ENCODE assay signal across 15 cellular contexts in genomic region chr4:162241857-162242256, GRCh38.
A peak's percentile ranks its signal among the peaks of the same experiment; 100 is the strongest.
DNase-seq lines count a peak whose midpoint lies in the region; ATAC-seq and TF ChIP-seq lines count a peak whose summit lies in the region.
"Had no signal": no experiment of that assay in that cellular context is flagged by ENCODE, and none has a peak within 500 bp of the region (broad histone marks: within the 10 kb centered on the region; RNA-seq: fewer than 3 reads in every experiment).

No MANE protein-coding gene starts in this region.

- H3K36me3 ChIP-seq in body of pancreas (replicated peaks in 1 of 2; ENCODE audit: insufficient read depth in 1 of 2, low read depth in 2 of 2) (no peaks in the 10 kb centered on the region), mucosa of descending colon (ENCODE audit: low read depth) (no peaks in the 10 kb centered on the region)

- DNase-seq in AML-193 (lab: John Stamatoyannopoulos, UW) (peak; percentile 17 to 18), MV-4-11 (lab: John Stamatoyannopoulos, UW) (peak; percentile 0), body of pancreas (peak in 1 of 4 donors; percentile 15), mucosa of descending colon (peak in 1 of 3 donors; percentile 29)
- no peak for DNase-seq in stimulated activated naive CD8-positive, alpha-beta T cell treated with anti-CD3 and anti-CD28 coated beads, Interleukin-15, amount 100 ng/mL, for 72 hours
- DNase-seq: CD4-positive, alpha-beta T cell; DND-41; GDM1; HCEC 1CT; NCI-H1092 treated with DMSO at 0.1 percent for 48 hours; NCI-H1694 treated with DMSO at 0.1 percent for 48 hours; NCI-H510A; SHP77 treated with DMSO at 0.1 percent for 48 hours had no signal

- WGBS in body of pancreas, 2 donors, result 4 to 7% methylated on average over 1 of the region's 1 CpG

- intact Hi-C loops in body of pancreas (cut with DNase I) (no loop called here), mucosa of descending colon (cut with DNase I, micrococcal nuclease) (no loop called here)

- H3K4me3 ChIP-seq in body of pancreas, result no peak overlapping the region
- no peak overlapping the region for H3K4me3 ChIP-seq in mucosa of descending colon

- H3K4me1 Mint-ChIP-seq in stimulated activated naive CD8-positive, alpha-beta T cell treated with anti-CD3 and anti-CD28 coated beads, Interleukin-15, amount 100 ng/mL, for 72 hours, result no peaks in the 10 kb centered on the region

- H3K4me3 Mint-ChIP-seq in stimulated activated naive CD8-positive, alpha-beta T cell treated with anti-CD3 and anti-CD28 coated beads, Interleukin-15, amount 100 ng/mL, for 72 hours, result no peak overlapping the region
- H3K4me3 Mint-ChIP-seq: CD4-positive, alpha-beta T cell had no signal

- H3K27ac ChIP-seq in body of pancreas, result no peak overlapping the region

- ATAC-seq in body of pancreas (peak; percentile 92), mucosa of descending colon (peak; percentile 55), GM18909 (IDR thresholded peaks at IDR 0.05; ENCODE audit: poor library complexity, unreplicated experiment) (no peak), HG03457 (IDR thresholded peaks at IDR 0.05; ENCODE audit: unreplicated experiment) (no peak)
- no peak for ATAC-seq in stimulated activated naive CD8-positive, alpha-beta T cell treated with anti-CD3 and anti-CD28 coated beads, Interleukin-15, amount 100 ng/mL, for 72 hours

- H3K4me1 ChIP-seq in body of pancreas (peaks cover 7% of the 10 kb centered on the region), mucosa of descending colon (ENCODE audit: low read depth) (no peaks in the 10 kb centered on the region)

- no peak for TF ChIP-seq POLR2A in body of pancreas (IDR thresholded peaks at IDR 0.05)

- H3K27ac Mint-ChIP-seq in stimulated activated naive CD8-positive, alpha-beta T cell treated with anti-CD3 and anti-CD28 coated beads, Interleukin-15, amount 100 ng/mL, for 72 hours, result no peak overlapping the region
- H3K27ac Mint-ChIP-seq: CD4-positive, alpha-beta T cell had no signal

- TF ChIP-seq CTCF in body of pancreas (IDR thresholded peaks at IDR 0.05) (no peak), mucosa of descending colon (IDR thresholded peaks at IDR 0.05) (no peak)

- no peaks in the 10 kb centered on the region for H3K27me3 Mint-ChIP-seq in stimulated activated naive CD8-positive, alpha-beta T cell treated with anti-CD3 and anti-CD28 coated beads, Interleukin-15, amount 100 ng/mL, for 72 hours
- H3K27me3 Mint-ChIP-seq: CD4-positive, alpha-beta T cell had no signal

- H3K27me3 ChIP-seq in body of pancreas, result no peaks in the 10 kb centered on the region

- H3K9me3 ChIP-seq in body of pancreas, result no peaks in the 10 kb centered on the region
- peaks cover 2% of the 10 kb centered on the region for H3K9me3 ChIP-seq in mucosa of descending colon

- no peaks in the 10 kb centered on the region for H3K9me3 Mint-ChIP-seq in stimulated activated naive CD8-positive, alpha-beta T cell treated with anti-CD3 and anti-CD28 coated beads, Interleukin-15, amount 100 ng/mL, for 72 hours

Comparison
In these comparisons a context has a peak if more than half of its experiments do, and no peak if none do; other contexts are left out.
1. DNase-seq: peak in AML-193 (2 of 2) and MV-4-11 (single experiment); none in stimulated activated naive CD8-positive, alpha-beta T cell treated with anti-CD3 and anti-CD28 coated beads, Interleukin-15, amount 100 ng/mL, for 72 hours (0 of 2).
2. ATAC-seq: peak in body of pancreas (single experiment) and mucosa of descending colon (single experiment); none in stimulated activated naive CD8-positive, alpha-beta T cell treated with anti-CD3 and anti-CD28 coated beads, Interleukin-15, amount 100 ng/mL, for 72 hours (single experiment), GM18909 (single experiment) and HG03457 (single experiment).